Comparison of ENCODE assay signal across 29 cellular contexts in genomic region chr17:13788385-13788784, GRCh38.
"Had no signal": no experiment of that assay in that cellular context is flagged by ENCODE, and none has a peak within 500 bp of the region (broad histone marks: within the 10 kb centered on the region; RNA-seq: fewer than 3 reads in every experiment).

No MANE protein-coding gene starts in this region.

- H3K27ac Mint-ChIP-seq: activated CD8-positive, alpha-beta memory T cell treated with anti-CD3 and anti-CD28 coated beads, Interleukin-2, amount 10 ng/mL, durations not matched to agents 7 days and 5 days; activated naive CD4-positive, alpha-beta T cell treated with anti-CD3 and anti-CD28 coated beads, Interleukin-2, amount 50 U/mL, for 24 hours; activated naive CD8-positive, alpha-beta T cell treated with anti-CD3 and anti-CD28 coated beads, Interleukin-2, amount 50 U/mL, for 24 hours; activated T-cell treated with anti-CD3 and anti-CD28 coated beads, Interleukin-2, amount 50 U/mL, for 24 hours; activated T-helper 1 cell treated with anti-CD3 and anti-CD28 coated beads, Interleukin-12 subunit alpha, Interleukin-12 subunit beta, Interleukin-2, Interleukin-4 antibody, amounts not matched to agents 30 ng/mL and 10 ng/mL and 1 ng/mL, durations not matched to agents 14 hours and 24 hours and 36 hours; brain; T-helper 1 cell treated with Interleukin-12 subunit alpha and Interleukin-12 subunit beta and Interleukin-4 antibody, amounts not matched to agents 30 μg/mL and 1 μg/mL, for 36 hours had no signal

- DNase-seq: activated CD4-positive, alpha-beta T cell treated with anti-CD3 and anti-CD28 coated beads for 4 hours; activated CD4-positive, alpha-beta T cell treated with anti-CD3 and anti-CD28 coated beads, Interleukin-2, amount 50 U/mL, for 48 hours; activated CD8-positive, alpha-beta memory T cell treated with anti-CD3 and anti-CD28 coated beads, Interleukin-2, amount 10 ng/mL, durations not matched to agents 7 days and 5 days; activated effector memory CD4-positive, alpha-beta T cell treated with Interleukin-2 at 50 U/mL for 16 hours; activated naive CD4-positive, alpha-beta T cell; activated naive CD8-positive, alpha-beta T cell treated with anti-CD3 and anti-CD28 coated beads, Interleukin-2, amount 50 U/mL, for 24 hours; activated T-cell treated with anti-CD3 and anti-CD28 coated beads, Interleukin-2, amount 50 U/mL, for 24 hours; amniotic stem cell; KG1; NCI-H1092; NCI-H1417; NCI-H1930; NCI-H2171; NCI-H226; NCI-H510A; NCI-H69; NK-92 treated with Interleukin-12 subunit alpha and Interleukin-12 subunit beta, amount 100 ng/mL, for 24 hours; OCI-M1; RPMI8226; SHP77 had no signal

- H3K9me3 ChIP-seq: SJSA1 had no signal

- H3K27ac ChIP-seq: cardiac muscle cell, SJSA1 had no signal

- H3K4me1 ChIP-seq: SJSA1 had no signal

- H3K4me3 Mint-ChIP-seq: activated CD8-positive, alpha-beta memory T cell treated with anti-CD3 and anti-CD28 coated beads, Interleukin-2, amount 10 ng/mL, durations not matched to agents 7 days and 5 days; activated naive CD4-positive, alpha-beta T cell treated with anti-CD3 and anti-CD28 coated beads, Interleukin-2, amount 50 U/mL, for 24 hours; activated naive CD8-positive, alpha-beta T cell treated with anti-CD3 and anti-CD28 coated beads, Interleukin-2, amount 50 U/mL, for 24 hours; activated T-cell treated with anti-CD3 and anti-CD28 coated beads, Interleukin-2, amount 50 U/mL, for 24 hours; activated T-helper 1 cell treated with anti-CD3 and anti-CD28 coated beads, Interleukin-12 subunit alpha, Interleukin-12 subunit beta, Interleukin-2, Interleukin-4 antibody, amounts not matched to agents 30 ng/mL and 10 ng/mL and 1 ng/mL, durations not matched to agents 14 hours and 24 hours and 36 hours; brain; IgD-negative memory B cell; T-helper 1 cell treated with Interleukin-12 subunit alpha and Interleukin-12 subunit beta and Interleukin-4 antibody, amounts not matched to agents 30 μg/mL and 1 μg/mL, for 36 hours had no signal

- H3K27me3 Mint-ChIP-seq: activated CD8-positive, alpha-beta memory T cell treated with anti-CD3 and anti-CD28 coated beads, Interleukin-2, amount 10 ng/mL, durations not matched to agents 7 days and 5 days; activated naive CD4-positive, alpha-beta T cell treated with anti-CD3 and anti-CD28 coated beads, Interleukin-2, amount 50 U/mL, for 24 hours; activated naive CD8-positive, alpha-beta T cell treated with anti-CD3 and anti-CD28 coated beads, Interleukin-2, amount 50 U/mL, for 24 hours; activated T-cell treated with anti-CD3 and anti-CD28 coated beads, Interleukin-2, amount 50 U/mL, for 24 hours had no signal

- H3K36me3 Mint-ChIP-seq: activated CD8-positive, alpha-beta memory T cell treated with anti-CD3 and anti-CD28 coated beads, Interleukin-2, amount 10 ng/mL, durations not matched to agents 7 days and 5 days; activated naive CD4-positive, alpha-beta T cell treated with anti-CD3 and anti-CD28 coated beads, Interleukin-2, amount 50 U/mL, for 24 hours; brain; IgD-negative memory B cell had no signal

- ATAC-seq: activated CD4-positive, CD25-positive, alpha-beta regulatory T cell treated with anti-CD3 and anti-CD28 coated beads, Interleukin-2, amount 50 U/mL, for 24 hours; activated CD8-positive, alpha-beta memory T cell treated with anti-CD3 and anti-CD28 coated beads, Interleukin-2, amount 10 ng/mL, durations not matched to agents 7 days and 5 days; activated naive CD8-positive, alpha-beta T cell treated with anti-CD3 and anti-CD28 coated beads, Interleukin-2, amount 50 U/mL, for 24 hours; Panc1 had no signal

- H3K36me3 ChIP-seq: cardiac muscle cell, SJSA1 had no signal

- H3K4me3 ChIP-seq: cardiac muscle cell, SJSA1 had no signal

- H3K9me3 Mint-ChIP-seq: activated naive CD4-positive, alpha-beta T cell treated with anti-CD3 and anti-CD28 coated beads, Interleukin-2, amount 50 U/mL, for 24 hours; activated naive CD8-positive, alpha-beta T cell treated with anti-CD3 and anti-CD28 coated beads, Interleukin-2, amount 50 U/mL, for 24 hours; activated T-helper 1 cell treated with anti-CD3 and anti-CD28 coated beads, Interleukin-12 subunit alpha, Interleukin-12 subunit beta, Interleukin-2, Interleukin-4 antibody, amounts not matched to agents 30 ng/mL and 10 ng/mL and 1 ng/mL, durations not matched to agents 14 hours and 24 hours and 36 hours; T-helper 1 cell treated with Interleukin-12 subunit alpha and Interleukin-12 subunit beta and Interleukin-4 antibody, amounts not matched to agents 30 μg/mL and 1 μg/mL, for 36 hours had no signal

- H3K4me1 Mint-ChIP-seq: activated CD8-positive, alpha-beta memory T cell treated with anti-CD3 and anti-CD28 coated beads, Interleukin-2, amount 10 ng/mL, durations not matched to agents 7 days and 5 days; activated naive CD4-positive, alpha-beta T cell treated with anti-CD3 and anti-CD28 coated beads, Interleukin-2, amount 50 U/mL, for 24 hours; activated naive CD8-positive, alpha-beta T cell treated with anti-CD3 and anti-CD28 coated beads, Interleukin-2, amount 50 U/mL, for 24 hours had no signal

- H3K27me3 ChIP-seq: SJSA1 had no signal
